ENCODE assay signal across 1 cellular context in genomic region chr17:39925282-39926134, GRCh38.
TF ChIP-seq lines count a peak whose summit lies in the region.

No MANE protein-coding gene starts in this region.

TF ChIP-seq in WTC11, 78 proteins besides CTCF, POLR2A, EP300 and RAD21 (continued from another document):
- TF ChIP-seq FOXP4 (CRISPR knock-in tag; IDR thresholded peaks at IDR 0.05) (no peak), ARID4B (CRISPR knock-in tag; IDR thresholded peaks at IDR 0.05; ENCODE audit: borderline replicate concordance) (no peak), ZNF423 (CRISPR knock-in tag; IDR thresholded peaks at IDR 0.05) (no peak)
